8 cellular contexts compared by ENCODE assay signal in genomic region chr15:75578206-75578947, GRCh38. TPM values are rescaled to one million over a fixed set of nuclear protein-coding genes. Genes with fewer than 3 reads are reported as not detected.
DNase-seq lines count a peak whose midpoint lies in the region; ATAC-seq and TF ChIP-seq lines count a peak whose summit lies in the region.

No MANE protein-coding gene starts in this region.

- peak; percentile 7 to 48 (median 37) for DNase-seq in CD4-positive, CD25-positive, alpha-beta regulatory T cell
- DNase-seq in GM20000 (ENCODE audit: low spot score) (peak; percentile 78), right atrium auricular region (ENCODE audit: low spot score) (no peak), sigmoid colon (no peak)
- peak; percentile 39 for DNase-seq in activated naive CD8-positive, alpha-beta T cell treated with anti-CD3 and anti-CD28 coated beads, Interleukin-2, amount 50 U/mL, for 24 hours

- TF ChIP-seq CTCF in GM20000 (IDR thresholded peaks at IDR 0.05; ENCODE audit: extremely low read depth, missing control alignments) (no peak), OCI-LY3 (IDR thresholded peaks at IDR 0.05; ENCODE audit: low read depth, low read length) (no peak), right atrium auricular region (IDR thresholded peaks at IDR 0.05) (no peak), sigmoid colon (IDR thresholded peaks at IDR 0.05) (no peak)

- no peaks in the 10 kb centered on the region for H3K9me3 ChIP-seq in CD4-positive, CD25-positive, alpha-beta regulatory T cell (ENCODE audit: control insufficient read depth in 2 of 2, low read length in 2 of 2)
- H3K9me3 ChIP-seq in OCI-LY3 (ENCODE audit: insufficient read depth, low read length): no peaks in the 10 kb centered on the region
- H3K9me3 ChIP-seq in right atrium auricular region: no peaks in the 10 kb centered on the region
- H3K9me3 ChIP-seq in sigmoid colon: no peaks in the 10 kb centered on the region

- no peaks in the 10 kb centered on the region for H3K27me3 Mint-ChIP-seq in CD4-positive, CD25-positive, alpha-beta regulatory T cell
- H3K27me3 Mint-ChIP-seq in activated naive CD8-positive, alpha-beta T cell treated with anti-CD3 and anti-CD28 coated beads, Interleukin-2, amount 50 U/mL, for 24 hours: no peaks in the 10 kb centered on the region

- H3K4me1 ChIP-seq in CD4-positive, CD25-positive, alpha-beta regulatory T cell (ENCODE audit: control insufficient read depth, insufficient read depth, low read length, poor library complexity, severe bottlenecking): peaks cover 25% of the 10 kb centered on the region
- H3K4me1 ChIP-seq in OCI-LY3 (ENCODE audit: low read length) (peaks cover 16% of the 10 kb centered on the region), right atrium auricular region (peaks cover 0 to 23% of the 10 kb centered on the region in 2 donors), sigmoid colon (peaks cover 0 to 23% (median 17%) of the 10 kb centered on the region in 4 donors)

- H3K4me1 Mint-ChIP-seq in CD4-positive, CD25-positive, alpha-beta regulatory T cell: peaks cover 12 to 39% (median 26%) of the 10 kb centered on the region in 4 donors
- H3K4me1 Mint-ChIP-seq in activated naive CD8-positive, alpha-beta T cell treated with anti-CD3 and anti-CD28 coated beads, Interleukin-2, amount 50 U/mL, for 24 hours: peaks cover 24% of the 10 kb centered on the region

- H3K79me2 ChIP-seq in OCI-LY3 (ENCODE audit: low read length): peaks cover 48% of the 10 kb centered on the region

- peak overlapping the region; percentile 16; the same call in 1 of the 2 replicates for H2AFZ ChIP-seq in OCI-LY3 (ENCODE audit: low read depth, low read length)

- peak; percentile 33 to 41 for ATAC-seq in CD4-positive, CD25-positive, alpha-beta regulatory T cell (ENCODE audit: low read depth in 2 of 2)
- peak; percentile 20 for ATAC-seq in activated naive CD8-positive, alpha-beta T cell treated with anti-CD3 and anti-CD28 coated beads, Interleukin-2, amount 50 U/mL, for 24 hours
- ATAC-seq in HG03097 (IDR thresholded peaks at IDR 0.05; ENCODE audit: low FRiP score, unreplicated experiment): no peak
- no peak for ATAC-seq in HG03280 (IDR thresholded peaks at IDR 0.05; ENCODE audit: unreplicated experiment)

- intact Hi-C loops in sigmoid colon (cut with DNase I): loop anchor here (2.0 to 10.0 kb wide), 3 partner anchors 46 to 214 kb away; partner anchors contain the start of genes MAN2C1, SIN3A and SNUPN

- H3K36me3 Mint-ChIP-seq in CD4-positive, CD25-positive, alpha-beta regulatory T cell: no peaks in the 10 kb centered on the region
- peaks cover 10% of the 10 kb centered on the region for H3K36me3 Mint-ChIP-seq in activated naive CD8-positive, alpha-beta T cell treated with anti-CD3 and anti-CD28 coated beads, Interleukin-2, amount 50 U/mL, for 24 hours (ENCODE audit: low read depth)

- no peaks in the 10 kb centered on the region for H3K36me3 ChIP-seq in CD4-positive, CD25-positive, alpha-beta regulatory T cell (ENCODE audit: control insufficient read depth, insufficient read depth, low read length)
- H3K36me3 ChIP-seq in OCI-LY3 (replicated peaks; ENCODE audit: low read depth, low read length) (no peaks in the 10 kb centered on the region), right atrium auricular region (no peaks in the 10 kb centered on the region), sigmoid colon (no peaks in the 10 kb centered on the region)

- H3K9ac ChIP-seq in OCI-LY3 (ENCODE audit: low read length): peak overlapping the region; percentile 91

- peaks cover 12% of the 10 kb centered on the region for H4K20me1 ChIP-seq in OCI-LY3 (ENCODE audit: insufficient read depth, low read length)

- WGBS in sigmoid colon, 2 donors: 1% methylated on average over 77 of the region's 77 CpGs

- peak overlapping the region; percentile 73 for H3K27ac ChIP-seq in CD4-positive, CD25-positive, alpha-beta regulatory T cell (ENCODE audit: insufficient read depth, low read length, poor library complexity, severe bottlenecking)
- H3K27ac ChIP-seq in OCI-LY3 (ENCODE audit: low read length): peak overlapping the region; percentile 46
- H3K27ac ChIP-seq in right atrium auricular region: peak overlapping the region; percentile 92 to 95
- H3K27ac ChIP-seq in sigmoid colon: peak overlapping the region; percentile 89 to 92 (median 92)

- H3K4me2 ChIP-seq in OCI-LY3 (ENCODE audit: low read length): peak overlapping the region; percentile 81

- peaks cover 0 to 4% (median 0%) of the 10 kb centered on the region in 7 donors for H3K9me3 Mint-ChIP-seq in CD4-positive, CD25-positive, alpha-beta regulatory T cell
- H3K9me3 Mint-ChIP-seq in activated naive CD8-positive, alpha-beta T cell treated with anti-CD3 and anti-CD28 coated beads, Interleukin-2, amount 50 U/mL, for 24 hours: no peaks in the 10 kb centered on the region

- H3K27me3 ChIP-seq in CD4-positive, CD25-positive, alpha-beta regulatory T cell (ENCODE audit: control insufficient read depth, insufficient read depth, low read length): no peaks in the 10 kb centered on the region
- H3K27me3 ChIP-seq in OCI-LY3 (ENCODE audit: low read depth, low read length) (no peaks in the 10 kb centered on the region), right atrium auricular region (no peaks in the 10 kb centered on the region), sigmoid colon (no peaks in the 10 kb centered on the region)

- peak overlapping the region; percentile 76 to 95 (median 95) for H3K27ac Mint-ChIP-seq in CD4-positive, CD25-positive, alpha-beta regulatory T cell
- H3K27ac Mint-ChIP-seq in activated naive CD8-positive, alpha-beta T cell treated with anti-CD3 and anti-CD28 coated beads, Interleukin-2, amount 50 U/mL, for 24 hours: peak overlapping the region; percentile 91

- no peak for TF ChIP-seq EP300 in sigmoid colon (IDR thresholded peaks at IDR 0.05)

- TF ChIP-seq POLR2A in sigmoid colon (IDR thresholded peaks at IDR 0.05): no peak

- H3K4me3 Mint-ChIP-seq in CD4-positive, CD25-positive, alpha-beta regulatory T cell: peak overlapping the region; percentile 93 to 98 (median 96)
- peak overlapping the region; percentile 87 for H3K4me3 Mint-ChIP-seq in activated naive CD8-positive, alpha-beta T cell treated with anti-CD3 and anti-CD28 coated beads, Interleukin-2, amount 50 U/mL, for 24 hours

- peak overlapping the region; percentile 89 for H3K4me3 ChIP-seq in CD4-positive, CD25-positive, alpha-beta regulatory T cell (ENCODE audit: low read depth, low read length)
- H3K4me3 ChIP-seq in OCI-LY3 (ENCODE audit: low read length) (peak overlapping the region; percentile 93), right atrium auricular region (peak overlapping the region; percentile 85 to 95), sigmoid colon (peak overlapping the region; percentile 59 to 99 (median 94))

RNA-seq across cellular contexts. Expression of gene PTPN9, which starts 0.7 kb away (rescaled TPM):
- 24.7 TPM for total RNA-seq in CD4-positive, CD25-positive, alpha-beta regulatory T cell
- 10 to 100 TPM; 18.3 to 29.8 (median 23.3) TPM for polyA plus RNA-seq in CD4-positive, CD25-positive, alpha-beta regulatory T cell
- total RNA-seq in right atrium auricular region (1 to 10 TPM; 9.6 to 9.9 TPM), sigmoid colon (10 to 100 TPM; 12.2 to 21.0 (median 17.2) TPM)
- polyA plus RNA-seq in sigmoid colon: 10 to 100 TPM; 19.2 to 23.1 (median 19.8) TPM

RNA-seq across cellular contexts. Expression of gene SNUPN, which starts 47.1 kb away (rescaled TPM):
- total RNA-seq in CD4-positive, CD25-positive, alpha-beta regulatory T cell: 13.8 TPM
- 10 to 100 TPM; 26.4 to 36.9 (median 31.1) TPM for polyA plus RNA-seq in CD4-positive, CD25-positive, alpha-beta regulatory T cell
- total RNA-seq in right atrium auricular region (10 to 100 TPM; 13.7 to 17.3 TPM), sigmoid colon (10 to 100 TPM; 15.3 to 28.6 (median 21.9) TPM)
- polyA plus RNA-seq in sigmoid colon: 10 to 100 TPM; 20.4 to 25.0 (median 20.8) TPM

Comparison
In these comparisons a context has a peak if more than half of its experiments do, and no peak if none do; other contexts are left out.
1. ATAC-seq: peak in CD4-positive, CD25-positive, alpha-beta regulatory T cell (2 of 2) and activated naive CD8-positive, alpha-beta T cell treated with anti-CD3 and anti-CD28 coated beads, Interleukin-2, amount 50 U/mL, for 24 hours (single experiment); none in HG03097 (single experiment) and HG03280 (single experiment).
2. DNase-seq: peak in CD4-positive, CD25-positive, alpha-beta regulatory T cell (3 of 3), GM20000 (single experiment) and activated naive CD8-positive, alpha-beta T cell treated with anti-CD3 and anti-CD28 coated beads, Interleukin-2, amount 50 U/mL, for 24 hours (single experiment); none in right atrium auricular region (single experiment) and sigmoid colon (single experiment).
3. Peak in every context shown above with its lines, with median percentiles within 50 percentile points of each other: H3K27ac ChIP-seq and H3K4me3 ChIP-seq.